Comparison of ENCODE assay signal across 1 cellular context in genomic region chr5:149854881-149855280, GRCh38.
TF ChIP-seq lines count a peak whose summit lies in the region.

No MANE protein-coding gene starts in this region.

TF ChIP-seq in IMR-90, 13 proteins besides CTCF, POLR2A, EP300 and RAD21 (continued from another document):
- TF ChIP-seq USF2 (IDR thresholded peaks at IDR 0.05; ENCODE audit: low read depth, low read length) (no peak), MAZ (IDR thresholded peaks at IDR 0.05; ENCODE audit: borderline replicate concordance, low read depth, low read length) (no peak), MXI1 (IDR thresholded peaks at IDR 0.05; ENCODE audit: borderline replicate concordance, low read depth, low read length) (no peak), NFE2L2 (IDR thresholded peaks at IDR 0.05; ENCODE audit: low read depth, low read length) (no peak)
